In genomic region chr5:2207416-2207950, GRCh38 we compare ENCODE assay signal across 18 cellular contexts.
DNase-seq lines count a peak whose midpoint lies in the region; ATAC-seq and TF ChIP-seq lines count a peak whose summit lies in the region.
"Had no signal": no experiment of that assay in that cellular context is flagged by ENCODE, and none has a peak within 500 bp of the region (broad histone marks: within the 10 kb centered on the region; RNA-seq: fewer than 3 reads in every experiment).

No MANE protein-coding gene starts in this region.

- H3K9ac ChIP-seq in HCT116 (ENCODE audit: low read length), result no peak overlapping the region
- H3K9ac ChIP-seq: BLaER1 treated with 17β-estradiol and CSF1 and Interleukin-3, amounts not matched to agents 10 nM and 100 nM; SK-N-SH had no signal

- POLR2A ChIA-PET in HCT116 (lab: Charles Lee), result no interaction called here

- H3K9me3 ChIP-seq in HCT116 (ENCODE audit: control insufficient read depth in 1 of 2, insufficient read depth in 1 of 2, low read depth in 1 of 2, low read length in 2 of 2) (no peaks in the 10 kb centered on the region), lung (ENCODE audit: control insufficient read depth in 2 of 2, insufficient read depth in 1 of 2, low read length in 1 of 2) (peaks cover 0 to 2% of the 10 kb centered on the region in 2 donors), upper lobe of left lung (no peaks in the 10 kb centered on the region), HAP-1 (no peaks in the 10 kb centered on the region)
- H3K9me3 ChIP-seq: A549; BLaER1 treated with 17β-estradiol and CSF1 and Interleukin-3, amounts not matched to agents 10 nM and 100 nM; SK-N-SH had no signal

- no peaks in the 10 kb centered on the region for H3K79me2 ChIP-seq in HCT116 (ENCODE audit: insufficient read depth, low read length)

- H3K4me1 ChIP-seq in HCT116 (ENCODE audit: control insufficient read depth in 1 of 2, insufficient read depth in 2 of 2, low read length in 2 of 2) (no peaks in the 10 kb centered on the region), lung (ENCODE audit: control insufficient read depth in 2 of 2, insufficient read depth in 2 of 2, low read length in 2 of 2) (no peaks in the 10 kb centered on the region), upper lobe of left lung (no peaks in the 10 kb centered on the region), HAP-1 (no peaks in the 10 kb centered on the region)
- H3K4me1 ChIP-seq: A549 had no signal

- RAD21 ChIA-PET in HCT116 (lab: Charles Lee; ENCODE audit: low non-redundant PET in 1 of 2, low total read pairs in 2 of 2, uncharacterized antibody in 2 of 2, unreplicated experiment in 2 of 2), result no interaction called here

- CTCF ChIA-PET in HCT116 (lab: Charles Lee), result no interaction called here

- H3K36me3 ChIP-seq in HCT116 (ENCODE audit: control insufficient read depth in 1 of 2, insufficient read depth in 2 of 2, low read length in 2 of 2), result no peaks in the 10 kb centered on the region
- H3K36me3 ChIP-seq in lung (ENCODE audit: control insufficient read depth in 2 of 2, insufficient read depth in 2 of 2, low read length in 2 of 2), result no peaks in the 10 kb centered on the region
- H3K36me3 ChIP-seq in upper lobe of left lung, result no peaks in the 10 kb centered on the region
- no peaks in the 10 kb centered on the region for H3K36me3 ChIP-seq in HAP-1 (replicated peaks)
- H3K36me3 ChIP-seq: BLaER1 treated with 17β-estradiol and CSF1 and Interleukin-3, amounts not matched to agents 10 nM and 100 nM had no signal

- H2AFZ ChIP-seq in HCT116 (ENCODE audit: low read depth, low read length, poor library complexity, severe bottlenecking), result no peak overlapping the region

- H3K4me3 ChIP-seq in HCT116 (replicated peaks in 1 of 2; ENCODE audit: low read depth in 1 of 2, low read length in 2 of 2) (no peak overlapping the region), lung (no peak overlapping the region), upper lobe of left lung (no peak overlapping the region), HAP-1 (no peak overlapping the region)
- H3K4me3 ChIP-seq: A549; BLaER1 treated with 17β-estradiol and CSF1 and Interleukin-3, amounts not matched to agents 10 nM and 100 nM had no signal

- no peak for TF ChIP-seq RAD21 in HCT116 (IDR thresholded peaks at IDR 0.05; ENCODE audit: low read depth)

- H3K27ac ChIP-seq in HCT116 (ENCODE audit: low read depth, low read length), result no peak overlapping the region
- no peak overlapping the region for H3K27ac ChIP-seq in lung (ENCODE audit: low read depth in 1 of 2, low read length in 1 of 2)
- H3K27ac ChIP-seq in upper lobe of left lung, result no peak overlapping the region
- H3K27ac ChIP-seq: A549; BLaER1 treated with 17β-estradiol and CSF1 and Interleukin-3, amounts not matched to agents 10 nM and 100 nM had no signal

- WGBS in lung, 2 donors, result 93 to 96% methylated on average over 13 of the region's 13 CpGs
- WGBS in upper lobe of left lung, 2 donors, result 89 to 93% methylated on average over 12 to 13 of the region's 13 CpGs

- no peak for TF ChIP-seq POLR2A in HCT116 (IDR thresholded peaks at IDR 0.05; ENCODE audit: borderline replicate concordance, extremely low read depth, insufficient read depth, insufficient read length)
- TF ChIP-seq POLR2A in upper lobe of left lung (IDR thresholded peaks at IDR 0.05), result no peak

- intact Hi-C loops in HCT116 (cut with micrococcal nuclease), result no loop called here

- ATAC-seq in HCT116 (peak; percentile 27; the same call in 1 of the 2 replicates), lung (ENCODE audit: insufficient read depth, low FRiP score) (no peak), upper lobe of left lung (ENCODE audit: low FRiP score in 2 of 2) (peak; percentile 7 to 9), GM21528 (IDR thresholded peaks at IDR 0.05; ENCODE audit: low FRiP score, unreplicated experiment) (no peak), GM18498 (IDR thresholded peaks at IDR 0.05; ENCODE audit: unreplicated experiment) (no peak)

- no peak for TF ChIP-seq EP300 in upper lobe of left lung (IDR thresholded peaks at IDR 0.05)

- H4K20me1 ChIP-seq in HCT116 (ENCODE audit: insufficient read depth), result no peaks in the 10 kb centered on the region
- H4K20me1 ChIP-seq: BLaER1 treated with 17β-estradiol and CSF1 and Interleukin-3, amounts not matched to agents 10 nM and 100 nM had no signal

- H3K9me2 ChIP-seq in HCT116 (ENCODE audit: insufficient read depth), result no peaks in the 10 kb centered on the region
- H3K9me2 ChIP-seq: SK-N-SH had no signal

- no peak overlapping the region for H3K4me2 ChIP-seq in HCT116 (ENCODE audit: low read length)
- H3K4me2 ChIP-seq: A549, SK-N-SH had no signal

- H3K27me3 ChIP-seq in HCT116 (ENCODE audit: insufficient read depth, low read length) (no peaks in the 10 kb centered on the region; the same call in 1 of the 2 replicates), lung (ENCODE audit: control insufficient read depth, insufficient read depth) (no peaks in the 10 kb centered on the region), upper lobe of left lung (no peaks in the 10 kb centered on the region), HAP-1 (ENCODE audit: low read depth) (no peaks in the 10 kb centered on the region)
- H3K27me3 ChIP-seq: BLaER1 treated with 17β-estradiol and CSF1 and Interleukin-3, amounts not matched to agents 10 nM and 100 nM had no signal

- DNase-seq in HCT116 (ENCODE audit: low read depth, low spot score) (no peak), ecto neural progenitor cell (ENCODE audit: low spot score) (peak; percentile 45), lung (ENCODE audit: low spot score) (peak; percentile 25), upper lobe of left lung (no peak), HAP-1 (ENCODE audit: low spot score in 2 of 2) (no peak)
- DNase-seq: AML-193; CD4-positive, alpha-beta T cell; GOT3; KBM-7; MV-4-11; NCI-H1105; NCI-H2029; NK-92 treated with Interleukin-12 subunit alpha and Interleukin-12 subunit beta, amount 100 ng/mL, for 24 hours had no signal

- no peak for TF ChIP-seq CTCF in HCT116 (IDR thresholded peaks at IDR 0.05 in 2 of 3, conservative IDR thresholded peaks at IDR 0.05 in 1 of 3; ENCODE audit: borderline replicate concordance in 1 of 3, insufficient read depth in 1 of 3, low read depth in 2 of 3, low read length in 2 of 3)
- no peak for TF ChIP-seq CTCF in lung (IDR thresholded peaks at IDR 0.05; ENCODE audit: control extremely low read depth, extremely low read depth)
- TF ChIP-seq CTCF in upper lobe of left lung (IDR thresholded peaks at IDR 0.05), result no peak

- in situ Hi-C loops in HAP-1 (cut with MboI; ENCODE audit: low sequenced_read_pairs), result no loop called here

- BruUV-seq in HCT116 (replicated peaks; lab: Mats Ljungman, UMichigan), result no TSS peak

TF ChIP-seq in HCT116, 20 proteins besides CTCF, POLR2A, EP300 and RAD21:
- no peak for TF ChIP-seq REST (IDR thresholded peaks at IDR 0.05; ENCODE audit: low read depth)
- TF ChIP-seq YY1 (IDR thresholded peaks at IDR 0.05; ENCODE audit: extremely low read depth, insufficient replicate concordance, low read depth, low read length), result no peak
- TF ChIP-seq POLR2AphosphoS5 (IDR thresholded peaks at IDR 0.05; ENCODE audit: low read depth, low read length), result no peak
- no peak for TF ChIP-seq EZH2 (IDR thresholded peaks at IDR 0.05)
- no peak for TF ChIP-seq JUND (IDR thresholded peaks at IDR 0.05)
- TF ChIP-seq ATF3 (IDR thresholded peaks at IDR 0.05), result no peak
- no peak for TF ChIP-seq SIN3A (IDR thresholded peaks at IDR 0.05; ENCODE audit: low read depth)
- TF ChIP-seq TCF7L2 (IDR thresholded peaks at IDR 0.05; ENCODE audit: borderline replicate concordance, extremely low read depth, insufficient read depth, insufficient read length), result no peak
- no peak for TF ChIP-seq EGR1 (IDR thresholded peaks at IDR 0.05; ENCODE audit: low read depth)
TF ChIP-seq in HCT116: peak in this region for 0.

Comparison
In these comparisons a context has a peak if more than half of its experiments do, and no peak if none do; other contexts are left out.
1. ATAC-seq: peak in HCT116 (single experiment) and upper lobe of left lung (2 of 2); none in lung (single experiment), GM21528 (single experiment) and GM18498 (single experiment).
2. DNase-seq: peak in ecto neural progenitor cell (single experiment) and lung (single experiment); none in HCT116 (single experiment), upper lobe of left lung (0 of 2) and HAP-1 (0 of 2).